8 cellular contexts compared by ENCODE assay signal in genomic region chr9:126228779-126229444, GRCh38.
DNase-seq lines count a peak whose midpoint lies in the region; TF ChIP-seq lines count a peak whose summit lies in the region.

No MANE protein-coding gene starts in this region.

- H3K79me2 ChIP-seq in PC-9 (ENCODE audit: low read depth), result no peaks in the 10 kb centered on the region

- H3K4me2 ChIP-seq in PC-9, result no peak overlapping the region

- POLR2A ChIA-PET in PC-9 (lab: Charles Lee; ENCODE audit: unreplicated experiment), result no interaction called here

- no TSS peak for BruUV-seq in PC-9 (replicated peaks; lab: Mats Ljungman, UMichigan)

- H4K20me1 ChIP-seq in PC-9 (ENCODE audit: insufficient read depth), result no peaks in the 10 kb centered on the region

- H3K27ac ChIP-seq in PC-9, result no peak overlapping the region
- no peak overlapping the region for H3K27ac ChIP-seq in substantia nigra (ENCODE audit: low read depth, low read length, poor library complexity, severe bottlenecking)

- H3F3A ChIP-seq in PC-9 (ENCODE audit: insufficient read depth, low read depth), result no peaks in the 10 kb centered on the region

- no peaks in the 10 kb centered on the region for H3K36me3 ChIP-seq in PC-9 (ENCODE audit: low read depth)

- H3K4me3 ChIP-seq in PC-9 (no peak overlapping the region), fibroblast of villous mesenchyme (ENCODE audit: low read depth, low read length) (no peak overlapping the region)

- intact Hi-C loops in PC-9 (cut with micrococcal nuclease; ENCODE audit: unreplicated experiment), result loop anchor here (1.0 to 10.0 kb wide), 4 partner anchors 670 to 974 kb away; no protein-coding TSS in a partner anchor

- peak; percentile 51 for DNase-seq in SIG-M5 treated with dmso at 0.1 percent for 504 hours (lab: John Stamatoyannopoulos, UW; ENCODE audit: unreplicated experiment)
- DNase-seq in SIG-M5 (lab: John Stamatoyannopoulos, UW), result no peak
- peak in 47 of 76 experiments; percentile 0 to 65 (median 26) for DNase-seq in HUDEP-2 (lab: John Stamatoyannopoulos, UW; ENCODE audit: unreplicated experiment in 76 of 76)
- peak; percentile 44 to 70 for DNase-seq in PC-9
- peak; percentile 35 for DNase-seq in activated T-helper 1 cell treated with Interleukin-2 at 50 U/mL for 16 hours (ENCODE audit: low read depth)
- peak; percentile 62 for DNase-seq in fibroblast of villous mesenchyme (ENCODE audit: low read depth)
- peak; percentile 13 for DNase-seq in non-pigmented ciliary epithelial cell (ENCODE audit: low read depth)
- peak in 48 of 49 donors; percentile 14 to 85 (median 58) for DNase-seq in substantia nigra (lab: John Stamatoyannopoulos, UW)

- TF ChIP-seq CTCF in PC-9 (conservative IDR thresholded peaks at IDR 0.05), result peak; percentile 91
- TF ChIP-seq CTCF in fibroblast of villous mesenchyme (IDR thresholded peaks at IDR 0.05; ENCODE audit: insufficient read depth, low read depth, low read length), result peak; percentile 96

- CTCF ChIA-PET in PC-9 (lab: Charles Lee), result no interaction called here

- H3K27me3 ChIP-seq in PC-9 (ENCODE audit: insufficient read depth, low read depth), result peaks cover 85% of the 10 kb centered on the region

- H3K4me1 ChIP-seq in PC-9 (replicated peaks; ENCODE audit: insufficient read depth), result no peaks in the 10 kb centered on the region

- H2AFZ ChIP-seq in PC-9, result no peak overlapping the region

- H3K9me2 ChIP-seq in PC-9 (ENCODE audit: insufficient read depth), result no peaks in the 10 kb centered on the region

- no peaks in the 10 kb centered on the region for H3K9me3 ChIP-seq in PC-9 (ENCODE audit: insufficient read depth, low read depth)
